Comparison of ENCODE assay signal across 35 cellular contexts in genomic region chr15:53482055-53482454, GRCh38.
"Had no signal": no experiment of that assay in that cellular context is flagged by ENCODE, and none has a peak within 500 bp of the region (broad histone marks: within the 10 kb centered on the region; RNA-seq: fewer than 3 reads in every experiment).

No MANE protein-coding gene starts in this region.

- H3K9me3 ChIP-seq: MG63 had no signal

- DNase-seq: Karpas-422, Kasumi-1, KG1, MG63, MM.1S, MV-4-11, NCI-H1048, NCI-H1092, NCI-H1092 treated with DMSO at 0.1 percent for 48 hours, NCI-H1105, NCI-H1105 treated with DMSO at 0.1 percent for 48 hours, NCI-H1417, NCI-H1417 treated with DMSO at 0.1 percent for 48 hours, NCI-H1436, NCI-H1436 treated with DMSO at 0.1 percent for 48 hours, NCI-H146, NCI-H1694, NCI-H1694 treated with DMSO at 0.1 percent for 48 hours, NCI-H187, NCI-H187 treated with DMSO at 0.1 percent for 48 hours, NCI-H1930, NCI-H2029, NCI-H2029 treated with DMSO at 0.1 percent for 48 hours, NCI-H2081, NCI-H2081 treated with DMSO at 0.1 percent for 48 hours, NCI-H2107, NCI-H2171, NCI-H2171 treated with DMSO at 0.1 percent for 48 hours, NCI-H2227 treated with DMSO at 0.1 percent for 48 hours, NCI-H226, NCI-H345, NCI-H446, NCI-H446 treated with DMSO at 0.1 percent for 48 hours, NCI-H510A had no signal

- H3K4me2 ChIP-seq: KMS-11 had no signal

- H3K36me3 ChIP-seq: MG63 had no signal

- H3K9ac ChIP-seq: KMS-11 had no signal

- H3K27me3 ChIP-seq: MG63 had no signal

- H3K4me3 ChIP-seq: MG63 had no signal

- H3K27ac ChIP-seq: KMS-11 had no signal
